In the genomic region with DNA sequence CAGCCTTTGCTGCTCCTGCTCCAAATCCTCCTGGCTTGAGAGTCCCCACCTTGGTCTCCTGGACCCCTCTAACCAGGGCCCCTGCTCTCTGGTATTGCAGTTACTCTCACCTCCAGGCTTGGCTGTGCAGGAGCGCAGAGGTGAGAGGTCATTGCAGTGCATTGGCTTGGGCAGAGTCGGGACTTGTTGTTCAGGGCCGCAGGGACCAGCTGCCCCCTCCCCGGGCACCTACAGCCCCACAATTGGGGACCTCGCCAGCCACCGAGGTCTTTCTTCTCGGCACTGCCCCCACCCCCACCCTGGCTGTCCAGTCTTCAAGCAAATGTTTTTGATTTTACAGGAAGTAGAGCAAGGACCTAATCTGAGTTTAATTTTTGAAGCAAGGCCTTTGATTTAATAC, we compare ENCODE assay signal across 27 cellular contexts.
"Had no signal": no experiment of that assay in that cellular context is flagged by ENCODE, and none has a peak within 500 bp of the region (broad histone marks: within the 10 kb centered on the region; RNA-seq: fewer than 3 reads in every experiment).

No MANE protein-coding gene starts in this region.

- H3K27me3 ChIP-seq: ovary, right lobe of liver, thyroid gland, vagina had no signal

- H3K4me3 Mint-ChIP-seq: natural killer cell treated with Interleukin-12 subunit alpha and Interleukin-12 subunit beta and Interleukin-15 and Interleukin-18, amount 100 ng/mL, for 72 hours; nephron progenitor cell; neural crest cell; stimulated activated effector memory CD8-positive, alpha-beta T cell treated with anti-CD3 and anti-CD28 coated beads, Interleukin-12 subunit alpha, Interleukin-12 subunit beta, amount 100 ng/mL, for 72 hours; stimulated activated naive B cell treated with anti-CD40 and anti-IgM and Interleukin-4, amounts not matched to agents 10 μg/mL and 1 μg/mL and 100 μg/mL, for 72 hours; stimulated activated naive CD8-positive, alpha-beta T cell treated with anti-CD3 and anti-CD28 coated beads, Interleukin-15, Interleukin-2, amounts not matched to agents 100 ng/mL and 50 ng/mL, for 24 hours had no signal

- DNase-seq: nephron progenitor cell; occipital lobe; ovary; psoas muscle; right cardiac atrium; right lobe of liver; sigmoid colon; small intestine; stimulated activated CD4-positive, alpha-beta T cell treated with anti-CD3 and anti-CD28 coated beads, Interleukin-15, amount 100 ng/mL, for 24 hours; stimulated activated CD4-positive, alpha-beta T cell treated with anti-CD3 and anti-CD28 coated beads, Interleukin-2, amount 100 ng/mL, for 24 hours; stimulated activated CD4-positive, alpha-beta T cell treated with anti-CD3 and anti-CD28 coated beads, Interleukin-2, amount 100 ng/mL, for 48 hours; stimulated activated CD4-positive, alpha-beta T cell treated with anti-CD3 and anti-CD28 coated beads, Interleukin-4, amount 100 ng/mL, for 24 hours; stimulated activated naive B cell treated with anti-CD40 and anti-IgM and Interleukin-4, amounts not matched to agents 10 μg/mL and 1 μg/mL and 100 μg/mL, for 72 hours; stimulated activated naive CD4-positive, alpha-beta T cell treated with Interleukin-2 at 50 U/mL for 16 hours; stomach; thyroid gland; trophoblast cell; upper lobe of left lung had no signal

- H3K9ac ChIP-seq: parathyroid adenoma had no signal

- ATAC-seq: natural killer cell treated with Interleukin-12 subunit alpha and Interleukin-12 subunit beta and Interleukin-15 and Interleukin-18, amount 100 ng/mL, for 72 hours; psoas muscle; right cardiac atrium; right lobe of liver; stimulated activated effector memory CD8-positive, alpha-beta T cell treated with anti-CD3 and anti-CD28 coated beads, Interleukin-12 subunit alpha, Interleukin-12 subunit beta, amount 100 ng/mL, for 72 hours; stimulated activated naive B cell treated with anti-CD40 and anti-IgM and Interleukin-4, amounts not matched to agents 10 μg/mL and 1 μg/mL and 100 μg/mL, for 72 hours had no signal

- H3K27ac ChIP-seq: ovary, parathyroid adenoma, psoas muscle, right lobe of liver, sigmoid colon, stomach, thoracic aorta, thyroid gland, tibial nerve, upper lobe of left lung, vagina had no signal

- H3K4me1 ChIP-seq: parathyroid adenoma, psoas muscle, right lobe of liver, sigmoid colon, stomach, thyroid gland, tibial nerve, upper lobe of left lung, vagina had no signal

- H3K36me3 Mint-ChIP-seq: natural killer cell treated with Interleukin-12 subunit alpha and Interleukin-12 subunit beta and Interleukin-15 and Interleukin-18, amount 100 ng/mL, for 72 hours; stimulated activated effector memory CD8-positive, alpha-beta T cell treated with anti-CD3 and anti-CD28 coated beads, Interleukin-12 subunit alpha, Interleukin-12 subunit beta, amount 100 ng/mL, for 72 hours; stimulated activated naive B cell treated with anti-CD40 and anti-IgM and Interleukin-4, amounts not matched to agents 10 μg/mL and 1 μg/mL and 100 μg/mL, for 72 hours had no signal

- H3K4me3 ChIP-seq: ovary, psoas muscle, right lobe of liver, sigmoid colon, stomach, thoracic aorta, thyroid gland, tibial nerve, upper lobe of left lung, vagina had no signal

- H3K36me3 ChIP-seq: ovary, right lobe of liver, sigmoid colon, stomach, thoracic aorta, thyroid gland, tibial nerve, upper lobe of left lung, vagina had no signal

- H3K9me3 Mint-ChIP-seq: natural killer cell treated with Interleukin-12 subunit alpha and Interleukin-12 subunit beta and Interleukin-15 and Interleukin-18, amount 100 ng/mL, for 72 hours; nephron progenitor cell; neural crest cell; stimulated activated effector memory CD8-positive, alpha-beta T cell treated with anti-CD3 and anti-CD28 coated beads, Interleukin-12 subunit alpha, Interleukin-12 subunit beta, amount 100 ng/mL, for 72 hours; stimulated activated naive B cell treated with anti-CD40 and anti-IgM and Interleukin-4, amounts not matched to agents 10 μg/mL and 1 μg/mL and 100 μg/mL, for 72 hours; stimulated activated naive CD8-positive, alpha-beta T cell treated with anti-CD3 and anti-CD28 coated beads, Interleukin-15, Interleukin-2, amounts not matched to agents 100 ng/mL and 50 ng/mL, for 24 hours had no signal

- H3K27ac Mint-ChIP-seq: natural killer cell treated with Interleukin-12 subunit alpha and Interleukin-12 subunit beta and Interleukin-15 and Interleukin-18, amount 100 ng/mL, for 72 hours; nephron progenitor cell; progenitor cell of endocrine pancreas; stimulated activated effector memory CD8-positive, alpha-beta T cell treated with anti-CD3 and anti-CD28 coated beads, Interleukin-12 subunit alpha, Interleukin-12 subunit beta, amount 100 ng/mL, for 72 hours; stimulated activated naive B cell treated with anti-CD40 and anti-IgM and Interleukin-4, amounts not matched to agents 10 μg/mL and 1 μg/mL and 100 μg/mL, for 72 hours; stimulated activated naive CD8-positive, alpha-beta T cell treated with anti-CD3 and anti-CD28 coated beads, Interleukin-15, Interleukin-2, amounts not matched to agents 100 ng/mL and 50 ng/mL, for 24 hours had no signal

- H2AFZ ChIP-seq: parathyroid adenoma had no signal

- H3K9me3 ChIP-seq: ovary, psoas muscle, right lobe of liver, sigmoid colon, stomach, thoracic aorta, thyroid gland, tibial nerve, upper lobe of left lung, vagina had no signal
